ENCODE assay signal across 1 cellular context in the genomic region with DNA sequence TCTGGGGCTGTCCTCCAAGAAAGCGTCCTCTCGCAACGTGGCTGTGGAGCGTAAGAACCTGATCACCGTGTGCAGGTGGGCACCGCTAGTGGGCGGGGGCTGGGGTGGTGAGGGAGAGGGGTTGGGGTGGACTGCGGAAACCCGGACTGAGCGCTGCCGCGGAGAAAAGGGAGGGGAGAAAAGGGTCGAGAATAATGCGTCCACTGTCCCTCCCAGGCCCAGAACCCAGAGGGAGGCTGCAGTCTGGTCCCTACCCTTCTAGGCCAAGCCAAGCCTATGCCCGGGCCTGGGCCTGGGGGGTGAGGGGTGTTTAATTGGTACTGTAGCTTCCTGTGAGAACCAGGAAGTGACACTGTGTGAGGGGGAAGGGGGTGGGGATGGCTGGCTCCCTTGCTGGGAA.
TF ChIP-seq lines count a peak whose summit lies in the region.

No MANE protein-coding gene starts in this region.

TF ChIP-seq in HCT116, 20 proteins besides CTCF, POLR2A, EP300 and RAD21:
- no peak for TF ChIP-seq EZH2phosphoT487 (IDR thresholded peaks at IDR 0.05; ENCODE audit: borderline replicate concordance)
- TF ChIP-seq EGR1 (IDR thresholded peaks at IDR 0.05; ENCODE audit: low read depth), result no peak
- no peak for TF ChIP-seq SIN3A (IDR thresholded peaks at IDR 0.05; ENCODE audit: low read depth)
- no peak for TF ChIP-seq TCF7L2 (IDR thresholded peaks at IDR 0.05; ENCODE audit: borderline replicate concordance, extremely low read depth, insufficient read depth, insufficient read length)
- TF ChIP-seq POLR2AphosphoS5 (IDR thresholded peaks at IDR 0.05; ENCODE audit: low read depth, low read length), result no peak
- no peak for TF ChIP-seq JUND (IDR thresholded peaks at IDR 0.05)
- no peak for TF ChIP-seq CEBPB (IDR thresholded peaks at IDR 0.05; ENCODE audit: low read depth)
- no peak for TF ChIP-seq CBX3 (IDR thresholded peaks at IDR 0.05; ENCODE audit: low read depth)
- no peak for TF ChIP-seq MAX (IDR thresholded peaks at IDR 0.05)
- TF ChIP-seq, protein P1, sequence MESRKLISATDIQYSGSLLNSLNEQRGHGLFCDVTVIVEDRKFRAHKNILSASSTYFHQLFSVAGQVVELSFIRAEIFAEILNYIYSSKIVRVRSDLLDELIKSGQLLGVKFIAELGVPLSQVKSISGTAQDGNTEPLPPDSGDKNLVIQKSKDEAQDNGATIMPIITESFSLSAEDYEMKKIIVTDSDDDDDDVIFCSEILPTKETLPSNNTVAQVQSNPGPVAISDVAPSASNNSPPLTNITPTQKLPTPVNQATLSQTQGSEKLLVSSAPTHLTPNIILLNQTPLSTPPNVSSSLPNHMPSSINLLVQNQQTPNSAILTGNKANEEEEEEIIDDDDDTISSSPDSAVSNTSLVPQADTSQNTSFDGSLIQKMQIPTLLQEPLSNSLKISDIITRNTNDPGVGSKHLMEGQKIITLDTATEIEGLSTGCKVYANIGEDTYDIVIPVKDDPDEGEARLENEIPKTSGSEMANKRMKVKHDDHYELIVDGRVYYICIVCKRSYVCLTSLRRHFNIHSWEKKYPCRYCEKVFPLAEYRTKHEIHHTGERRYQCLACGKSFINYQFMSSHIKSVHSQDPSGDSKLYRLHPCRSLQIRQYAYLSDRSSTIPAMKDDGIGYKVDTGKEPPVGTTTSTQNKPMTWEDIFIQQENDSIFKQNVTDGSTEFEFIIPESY (IDR thresholded peaks at IDR 0.05; ENCODE audit: extremely low read depth, insufficient replicate concordance, low read length), result no peak
